2 cellular contexts compared by ENCODE assay signal in the genomic region with DNA sequence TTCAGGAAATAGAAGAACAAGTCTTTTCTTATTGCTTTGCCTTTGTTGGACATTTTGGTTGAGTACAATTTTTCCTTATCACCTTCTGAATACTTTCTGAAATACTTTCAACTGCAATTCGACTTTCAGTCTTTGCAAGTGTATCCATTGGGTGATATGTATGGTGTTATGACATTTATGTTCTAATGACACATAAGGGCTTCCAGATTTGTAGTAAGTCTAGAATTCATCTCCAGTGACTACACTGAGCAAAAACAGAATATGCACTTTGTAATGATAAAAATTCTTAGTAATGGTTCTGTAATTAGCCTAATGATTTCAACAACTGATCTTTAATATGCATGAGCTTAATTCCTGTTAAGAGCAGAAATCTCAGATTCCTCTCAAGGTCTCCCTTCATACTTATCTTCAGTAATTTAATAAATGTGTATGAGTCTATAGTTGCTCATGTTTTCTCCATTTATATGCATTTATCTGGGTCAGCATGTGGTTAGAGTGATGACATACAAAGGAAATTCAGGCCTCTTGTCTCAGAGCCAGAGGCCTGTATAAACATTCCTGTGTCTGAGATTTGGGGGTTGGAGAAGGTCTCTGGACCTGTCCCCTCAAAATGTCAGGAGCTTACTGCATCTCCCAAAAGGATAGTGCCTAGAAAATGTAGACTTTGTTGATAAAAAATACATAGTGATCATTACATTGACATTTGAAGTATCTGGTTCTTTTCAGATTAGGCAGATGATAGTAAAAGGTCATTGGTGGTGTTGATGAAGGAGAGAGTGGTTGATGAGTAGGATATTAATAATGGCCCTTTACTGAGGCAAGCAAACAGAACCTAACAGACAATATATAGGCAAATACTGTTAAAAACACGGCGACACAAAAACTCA.
TF ChIP-seq lines count a peak whose summit lies in the region.

No MANE protein-coding gene starts in this region.

TF ChIP-seq in GM23338, 12 proteins besides CTCF, POLR2A, EP300 and RAD21:
- TF ChIP-seq POLR2AphosphoS5 (IDR thresholded peaks at IDR 0.05; ENCODE audit: low read depth): no peak

TF ChIP-seq in HepG2, 621 proteins besides CTCF, POLR2A, EP300 and RAD21:
- TF ChIP-seq CBFB (CRISPR knock-in tag; IDR thresholded peaks at IDR 0.05): no peak
- no peak for TF ChIP-seq ZNF605 (CRISPR knock-in tag; IDR thresholded peaks at IDR 0.05)
- TF ChIP-seq ZFP90 (CRISPR knock-in tag; IDR thresholded peaks at IDR 0.05; ENCODE audit: borderline replicate concordance): no peak
- TF ChIP-seq ZNF468 (CRISPR knock-in tag; IDR thresholded peaks at IDR 0.05): no peak
- TF ChIP-seq ZBTB3 (CRISPR knock-in tag; IDR thresholded peaks at IDR 0.05; ENCODE audit: borderline replicate concordance, low read depth): no peak
- TF ChIP-seq ZNF780A (CRISPR knock-in tag; IDR thresholded peaks at IDR 0.05): no peak
- TF ChIP-seq, protein P1, sequence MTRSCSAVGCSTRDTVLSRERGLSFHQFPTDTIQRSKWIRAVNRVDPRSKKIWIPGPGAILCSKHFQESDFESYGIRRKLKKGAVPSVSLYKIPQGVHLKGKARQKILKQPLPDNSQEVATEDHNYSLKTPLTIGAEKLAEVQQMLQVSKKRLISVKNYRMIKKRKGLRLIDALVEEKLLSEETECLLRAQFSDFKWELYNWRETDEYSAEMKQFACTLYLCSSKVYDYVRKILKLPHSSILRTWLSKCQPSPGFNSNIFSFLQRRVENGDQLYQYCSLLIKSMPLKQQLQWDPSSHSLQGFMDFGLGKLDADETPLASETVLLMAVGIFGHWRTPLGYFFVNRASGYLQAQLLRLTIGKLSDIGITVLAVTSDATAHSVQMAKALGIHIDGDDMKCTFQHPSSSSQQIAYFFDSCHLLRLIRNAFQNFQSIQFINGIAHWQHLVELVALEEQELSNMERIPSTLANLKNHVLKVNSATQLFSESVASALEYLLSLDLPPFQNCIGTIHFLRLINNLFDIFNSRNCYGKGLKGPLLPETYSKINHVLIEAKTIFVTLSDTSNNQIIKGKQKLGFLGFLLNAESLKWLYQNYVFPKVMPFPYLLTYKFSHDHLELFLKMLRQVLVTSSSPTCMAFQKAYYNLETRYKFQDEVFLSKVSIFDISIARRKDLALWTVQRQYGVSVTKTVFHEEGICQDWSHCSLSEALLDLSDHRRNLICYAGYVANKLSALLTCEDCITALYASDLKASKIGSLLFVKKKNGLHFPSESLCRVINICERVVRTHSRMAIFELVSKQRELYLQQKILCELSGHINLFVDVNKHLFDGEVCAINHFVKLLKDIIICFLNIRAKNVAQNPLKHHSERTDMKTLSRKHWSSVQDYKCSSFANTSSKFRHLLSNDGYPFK (CRISPR knock-in tag; IDR thresholded peaks at IDR 0.05; ENCODE audit: borderline replicate concordance): no peak
- no peak for TF ChIP-seq ATF7-NPFF (CRISPR knock-in tag; IDR thresholded peaks at IDR 0.05; ENCODE audit: low read depth)
- no peak for TF ChIP-seq ATM (IDR thresholded peaks at IDR 0.05; ENCODE audit: borderline replicate concordance)
- TF ChIP-seq ARNTL (CRISPR knock-in tag; IDR thresholded peaks at IDR 0.05): no peak
- no peak for TF ChIP-seq CC2D1A (CRISPR knock-in tag; IDR thresholded peaks at IDR 0.05)
- TF ChIP-seq ZNF737 (CRISPR knock-in tag; IDR thresholded peaks at IDR 0.05; ENCODE audit: borderline replicate concordance): no peak
- TF ChIP-seq NCOA1 (CRISPR knock-in tag; IDR thresholded peaks at IDR 0.05): no peak
- no peak for TF ChIP-seq ZNF850 (CRISPR knock-in tag; conservative IDR thresholded peaks at IDR 0.05)
- no peak for TF ChIP-seq NFRKB (IDR thresholded peaks at IDR 0.05)
- TF ChIP-seq SIN3A (IDR thresholded peaks at IDR 0.05; ENCODE audit: borderline replicate concordance, low read depth, low read length): no peak
- TF ChIP-seq ZNF709 (CRISPR knock-in tag; IDR thresholded peaks at IDR 0.05): no peak
- TF ChIP-seq RBM39 (IDR thresholded peaks at IDR 0.05; ENCODE audit: low read depth, low read length, poor library complexity, severe bottlenecking): no peak
- TF ChIP-seq, protein P2, sequence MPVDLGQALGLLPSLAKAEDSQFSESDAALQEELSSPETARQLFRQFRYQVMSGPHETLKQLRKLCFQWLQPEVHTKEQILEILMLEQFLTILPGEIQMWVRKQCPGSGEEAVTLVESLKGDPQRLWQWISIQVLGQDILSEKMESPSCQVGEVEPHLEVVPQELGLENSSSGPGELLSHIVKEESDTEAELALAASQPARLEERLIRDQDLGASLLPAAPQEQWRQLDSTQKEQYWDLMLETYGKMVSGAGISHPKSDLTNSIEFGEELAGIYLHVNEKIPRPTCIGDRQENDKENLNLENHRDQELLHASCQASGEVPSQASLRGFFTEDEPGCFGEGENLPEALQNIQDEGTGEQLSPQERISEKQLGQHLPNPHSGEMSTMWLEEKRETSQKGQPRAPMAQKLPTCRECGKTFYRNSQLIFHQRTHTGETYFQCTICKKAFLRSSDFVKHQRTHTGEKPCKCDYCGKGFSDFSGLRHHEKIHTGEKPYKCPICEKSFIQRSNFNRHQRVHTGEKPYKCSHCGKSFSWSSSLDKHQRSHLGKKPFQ (CRISPR knock-in tag; IDR thresholded peaks at IDR 0.05; ENCODE audit: insufficient replicate concordance): no peak
- TF ChIP-seq ZNF432 (CRISPR knock-in tag; IDR thresholded peaks at IDR 0.05; ENCODE audit: borderline replicate concordance): no peak
